10 cellular contexts compared by ENCODE assay signal in genomic region chr1:145751491-145752021, GRCh38.
A peak's percentile ranks its signal among the peaks of the same experiment; 100 is the strongest.
DNase-seq lines count a peak whose midpoint lies in the region; ATAC-seq lines count a peak whose summit lies in the region.
"Had no signal": no experiment of that assay in that cellular context is flagged by ENCODE, and none has a peak within 500 bp of the region (broad histone marks: within the 10 kb centered on the region; RNA-seq: fewer than 3 reads in every experiment).

No MANE protein-coding gene starts in this region.

- ATAC-seq in GM18858 (IDR thresholded peaks at IDR 0.05; ENCODE audit: unreplicated experiment) = no peak
- no peak for ATAC-seq in GM19397 (IDR thresholded peaks at IDR 0.05; ENCODE audit: unreplicated experiment)

- DNase-seq in AG08396 (ENCODE audit: low spot score) (peak; percentile 65), NCI-H446 treated with DMSO at 0.1 percent for 48 hours (lab: John Stamatoyannopoulos, UW) (peak; percentile 65), epidermal melanocyte (ENCODE audit: insufficient read length, low spot score) (peak; percentile 55), non-pigmented ciliary epithelial cell (ENCODE audit: low read depth) (peak; percentile 78), RKO (ENCODE audit: low spot score) (no peak)
- no peak for DNase-seq in activated CD8-positive, alpha-beta memory T cell treated with anti-CD3 and anti-CD28 coated beads, Interleukin-2, amount 50 U/mL, for 48 hours
- DNase-seq: CD8-positive, alpha-beta memory T cell; MM.1S had no signal

Comparison
In these comparisons a context has a peak if more than half of its experiments do, and no peak if none do; other contexts are left out.
1. DNase-seq: peak in AG08396 (single experiment), NCI-H446 treated with DMSO at 0.1 percent for 48 hours (single experiment), epidermal melanocyte (single experiment) and non-pigmented ciliary epithelial cell (single experiment); none in activated CD8-positive, alpha-beta memory T cell treated with anti-CD3 and anti-CD28 coated beads, Interleukin-2, amount 50 U/mL, for 48 hours (single experiment) and RKO (single experiment).